Comparison of ENCODE assay signal across 8 cellular contexts in genomic region chr20:26207967-26208295, GRCh38.
DNase-seq lines count a peak whose midpoint lies in the region; ATAC-seq and TF ChIP-seq lines count a peak whose summit lies in the region.
"Not testable (repeated sequence)": the region's sequence is repeated elsewhere in the genome, so short reads cannot be mapped to it uniquely, and the experiment has no call there.

No MANE protein-coding gene starts in this region.

- peaks cover 14% of the 10 kb centered on the region for H3K27me3 ChIP-seq in ascending aorta
- H3K27me3 ChIP-seq in heart right ventricle: peaks cover 19 to 59% (median 48%) of the 10 kb centered on the region in 7 donors
- peaks cover 26% of the 10 kb centered on the region for H3K27me3 ChIP-seq in skeletal muscle satellite cell (ENCODE audit: control insufficient read depth, insufficient read depth, low read length)
- H3K27me3 ChIP-seq in upper lobe of left lung: peaks cover 0 to 16% (median 7%) of the 10 kb centered on the region in 4 donors

- ATAC-seq in heart right ventricle: peak in 1 of 8 donors; percentile 28
- ATAC-seq in upper lobe of left lung (ENCODE audit: low FRiP score in 2 of 2): not testable (repeated sequence)

- H3K4me1 ChIP-seq in ascending aorta; mesodermal cell (ENCODE audit: control insufficient read depth, insufficient read depth, low read length, poor library complexity, severe bottlenecking); skeletal muscle satellite cell (ENCODE audit: control insufficient read depth, insufficient read depth, low read length): not testable (repeated sequence)
- peaks cover 0 to 18% (median 7%) of the 10 kb centered on the region in 9 donors for H3K4me1 ChIP-seq in heart right ventricle
- peaks cover 0 to 13% (median 0%) of the 10 kb centered on the region in 4 donors for H3K4me1 ChIP-seq in upper lobe of left lung

- TF ChIP-seq POLR2A in upper lobe of left lung (IDR thresholded peaks at IDR 0.05): not testable (repeated sequence)

- peak overlapping the region; percentile 79 for H3K4me2 ChIP-seq in skeletal muscle satellite cell (ENCODE audit: low read length)

- WGBS in heart right ventricle, 2 donors: 4 to 7% methylated on average over 34 to 35 of the region's 35 CpGs
- 2 to 6% methylated on average over 13 to 33 of the region's 35 CpGs for WGBS in mesodermal cell (ENCODE audit: insufficient coverage in 2 of 2), 2 experiments
- WGBS in upper lobe of left lung, 2 donors: 6 to 7% methylated on average over 10 to 21 of the region's 35 CpGs

- peak; percentile 13 for DNase-seq in EL
- DNase-seq in NCI-H748 (lab: John Stamatoyannopoulos, UW; ENCODE audit: unreplicated experiment): peak; percentile 44
- peak; percentile 58 for DNase-seq in activated CD8-positive, alpha-beta memory T cell treated with anti-CD3 and anti-CD28 coated beads for 24 hours
- DNase-seq in ascending aorta (ENCODE audit: low spot score in 2 of 2): not testable (repeated sequence)
- peak in 1 of 2 donors; percentile 3 for DNase-seq in heart right ventricle
- peak; percentile 20 to 85 for DNase-seq in upper lobe of left lung

- H3K9me3 ChIP-seq in ascending aorta; heart right ventricle; mesodermal cell (ENCODE audit: control insufficient read depth, low read length); skeletal muscle satellite cell (replicated peaks; ENCODE audit: low read length); upper lobe of left lung: not testable (repeated sequence)

- intact Hi-C loops in ascending aorta (cut with DNase I); heart right ventricle (cut with DNase I): not testable (repeated sequence)

- not testable (repeated sequence) for TF ChIP-seq CTCF in ascending aorta (IDR thresholded peaks at IDR 0.05); heart right ventricle (IDR thresholded peaks at IDR 0.05); upper lobe of left lung (IDR thresholded peaks at IDR 0.05)

- H3K27ac ChIP-seq in ascending aorta; heart right ventricle; mesodermal cell (ENCODE audit: low read depth, low read length, severe bottlenecking): not testable (repeated sequence)
- peak overlapping the region in 3 of 4 donors; percentile 13 to 78 (median 68) for H3K27ac ChIP-seq in upper lobe of left lung

- peak overlapping the region; percentile 45 for H3K9ac ChIP-seq in skeletal muscle satellite cell (ENCODE audit: low read depth, low read length)

- H3K4me3 ChIP-seq in ascending aorta: peak overlapping the region; percentile 27 to 56
- H3K4me3 ChIP-seq in heart right ventricle: peak overlapping the region in 9 of 10 donors; percentile 10 to 41 (median 32)
- H3K4me3 ChIP-seq in mesodermal cell (ENCODE audit: extremely low read depth, insufficient read depth, low read length, poor library complexity, severe bottlenecking): peak overlapping the region; percentile 35
- peak overlapping the region; percentile 71 for H3K4me3 ChIP-seq in skeletal muscle satellite cell (ENCODE audit: low read length)
- H3K4me3 ChIP-seq in upper lobe of left lung: peak overlapping the region in 3 of 4 donors; percentile 45 to 57 (median 54)

- TF ChIP-seq EP300 in upper lobe of left lung (IDR thresholded peaks at IDR 0.05): not testable (repeated sequence)

- H3K36me3 ChIP-seq in ascending aorta; heart right ventricle; mesodermal cell (ENCODE audit: control insufficient read depth, insufficient read depth, low read length); skeletal muscle satellite cell (ENCODE audit: insufficient read depth, low read length); upper lobe of left lung: not testable (repeated sequence)
